1 cellular context compared by ENCODE assay signal in the genomic region with DNA sequence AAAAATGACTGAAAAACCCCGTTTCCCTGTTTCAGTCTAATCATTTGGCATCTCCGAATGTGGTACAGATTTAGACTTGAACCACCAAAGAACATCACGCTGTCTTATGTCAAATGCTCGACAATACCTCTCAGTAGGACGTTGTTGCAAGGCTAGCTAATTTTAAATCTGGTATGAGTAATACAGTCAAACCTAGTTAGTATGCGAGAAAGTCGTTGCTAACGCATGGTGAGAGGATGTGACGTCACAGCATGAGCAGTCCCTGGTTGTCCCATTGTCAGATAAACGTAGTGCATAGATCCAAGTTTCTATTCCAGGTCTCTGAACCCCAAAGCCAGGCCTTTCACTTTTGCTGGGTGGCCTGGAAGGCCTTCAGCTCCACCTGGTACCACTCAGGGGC.
A peak's percentile ranks its signal among the peaks of the same experiment; 100 is the strongest.
TF ChIP-seq lines count a peak whose summit lies in the region.

No MANE protein-coding gene starts in this region.

TF ChIP-seq in K562, 482 proteins besides CTCF, POLR2A, EP300 and RAD21:
- TF ChIP-seq ZBTB7A (IDR thresholded peaks at IDR 0.05; ENCODE audit: borderline replicate concordance, control insufficient read depth, low read depth, low read length) = no peak
- TF ChIP-seq, protein P1, sequence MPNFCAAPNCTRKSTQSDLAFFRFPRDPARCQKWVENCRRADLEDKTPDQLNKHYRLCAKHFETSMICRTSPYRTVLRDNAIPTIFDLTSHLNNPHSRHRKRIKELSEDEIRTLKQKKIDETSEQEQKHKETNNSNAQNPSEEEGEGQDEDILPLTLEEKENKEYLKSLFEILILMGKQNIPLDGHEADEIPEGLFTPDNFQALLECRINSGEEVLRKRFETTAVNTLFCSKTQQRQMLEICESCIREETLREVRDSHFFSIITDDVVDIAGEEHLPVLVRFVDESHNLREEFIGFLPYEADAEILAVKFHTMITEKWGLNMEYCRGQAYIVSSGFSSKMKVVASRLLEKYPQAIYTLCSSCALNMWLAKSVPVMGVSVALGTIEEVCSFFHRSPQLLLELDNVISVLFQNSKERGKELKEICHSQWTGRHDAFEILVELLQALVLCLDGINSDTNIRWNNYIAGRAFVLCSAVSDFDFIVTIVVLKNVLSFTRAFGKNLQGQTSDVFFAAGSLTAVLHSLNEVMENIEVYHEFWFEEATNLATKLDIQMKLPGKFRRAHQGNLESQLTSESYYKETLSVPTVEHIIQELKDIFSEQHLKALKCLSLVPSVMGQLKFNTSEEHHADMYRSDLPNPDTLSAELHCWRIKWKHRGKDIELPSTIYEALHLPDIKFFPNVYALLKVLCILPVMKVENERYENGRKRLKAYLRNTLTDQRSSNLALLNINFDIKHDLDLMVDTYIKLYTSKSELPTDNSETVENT (CRISPR knock-in tag; IDR thresholded peaks at IDR 0.05) = no peak
- TF ChIP-seq ATF1 (CRISPR knock-in tag; IDR thresholded peaks at IDR 0.05) = no peak
- peak; percentile 90 for TF ChIP-seq ATF1 (tag; IDR thresholded peaks at IDR 0.05)
- TF ChIP-seq ATF7 (IDR thresholded peaks at IDR 0.05) = peak; percentile 42; the same call in 1 of the 2 replicates
- no peak for TF ChIP-seq GTF2E2 (tag; IDR thresholded peaks at IDR 0.05)
- TF ChIP-seq NCOA4 (IDR thresholded peaks at IDR 0.05; ENCODE audit: partially characterized antibody) = no peak
- no peak for TF ChIP-seq ZFX (CRISPR knock-in tag; IDR thresholded peaks at IDR 0.05)
- no peak for TF ChIP-seq KDM2B (CRISPR knock-in tag; IDR thresholded peaks at IDR 0.05)
- TF ChIP-seq CREM (IDR thresholded peaks at IDR 0.05; ENCODE audit: low read depth) = peak; percentile 87
- TF ChIP-seq NFE2L1 (tag; IDR thresholded peaks at IDR 0.05; ENCODE audit: borderline replicate concordance, low read depth) = no peak
- no peak for TF ChIP-seq MTA2 (IDR thresholded peaks at IDR 0.05; ENCODE audit: low read depth)
- no peak for TF ChIP-seq RFX5 (IDR thresholded peaks at IDR 0.05; ENCODE audit: low read depth, low read length)
- TF ChIP-seq, protein P2, sequence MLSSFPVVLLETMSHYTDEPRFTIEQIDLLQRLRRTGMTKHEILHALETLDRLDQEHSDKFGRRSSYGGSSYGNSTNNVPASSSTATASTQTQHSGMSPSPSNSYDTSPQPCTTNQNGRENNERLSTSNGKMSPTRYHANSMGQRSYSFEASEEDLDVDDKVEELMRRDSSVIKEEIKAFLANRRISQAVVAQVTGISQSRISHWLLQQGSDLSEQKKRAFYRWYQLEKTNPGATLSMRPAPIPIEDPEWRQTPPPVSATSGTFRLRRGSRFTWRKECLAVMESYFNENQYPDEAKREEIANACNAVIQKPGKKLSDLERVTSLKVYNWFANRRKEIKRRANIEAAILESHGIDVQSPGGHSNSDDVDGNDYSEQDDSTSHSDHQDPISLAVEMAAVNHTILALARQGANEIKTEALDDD (IDR thresholded peaks at IDR 0.05) = peak; percentile 75
- TF ChIP-seq ZNF507 (tag; conservative IDR thresholded peaks at IDR 0.05) = no peak
- TF ChIP-seq BCL6 (CRISPR knock-in tag; IDR thresholded peaks at IDR 0.05) = no peak
- no peak for TF ChIP-seq CSDE1 (IDR thresholded peaks at IDR 0.05)
- TF ChIP-seq BRD9 (IDR thresholded peaks at IDR 0.05; ENCODE audit: low read depth, partially characterized antibody) = no peak
- TF ChIP-seq, protein P3, sequence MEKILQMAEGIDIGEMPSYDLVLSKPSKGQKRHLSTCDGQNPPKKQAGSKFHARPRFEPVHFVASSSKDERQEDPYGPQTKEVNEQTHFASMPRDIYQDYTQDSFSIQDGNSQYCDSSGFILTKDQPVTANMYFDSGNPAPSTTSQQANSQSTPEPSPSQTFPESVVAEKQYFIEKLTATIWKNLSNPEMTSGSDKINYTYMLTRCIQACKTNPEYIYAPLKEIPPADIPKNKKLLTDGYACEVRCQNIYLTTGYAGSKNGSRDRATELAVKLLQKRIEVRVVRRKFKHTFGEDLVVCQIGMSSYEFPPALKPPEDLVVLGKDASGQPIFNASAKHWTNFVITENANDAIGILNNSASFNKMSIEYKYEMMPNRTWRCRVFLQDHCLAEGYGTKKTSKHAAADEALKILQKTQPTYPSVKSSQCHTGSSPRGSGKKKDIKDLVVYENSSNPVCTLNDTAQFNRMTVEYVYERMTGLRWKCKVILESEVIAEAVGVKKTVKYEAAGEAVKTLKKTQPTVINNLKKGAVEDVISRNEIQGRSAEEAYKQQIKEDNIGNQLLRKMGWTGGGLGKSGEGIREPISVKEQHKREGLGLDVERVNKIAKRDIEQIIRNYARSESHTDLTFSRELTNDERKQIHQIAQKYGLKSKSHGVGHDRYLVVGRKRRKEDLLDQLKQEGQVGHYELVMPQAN (IDR thresholded peaks at IDR 0.05; ENCODE audit: borderline replicate concordance) = no peak
- no peak for TF ChIP-seq ZNF311 (CRISPR knock-in tag; IDR thresholded peaks at IDR 0.05)
- peak; percentile 68 for TF ChIP-seq CREB1 (IDR thresholded peaks at IDR 0.05)
- TF ChIP-seq CREB1 (CRISPR knock-in tag; IDR thresholded peaks at IDR 0.05) = peak; percentile 31; the same call in 1 of the 2 replicates
- TF ChIP-seq TCFL5 (CRISPR knock-in tag; conservative IDR thresholded peaks at IDR 0.05) = no peak
- no peak for TF ChIP-seq ZNF431 (CRISPR knock-in tag; IDR thresholded peaks at IDR 0.05)
- TF ChIP-seq, protein P4, sequence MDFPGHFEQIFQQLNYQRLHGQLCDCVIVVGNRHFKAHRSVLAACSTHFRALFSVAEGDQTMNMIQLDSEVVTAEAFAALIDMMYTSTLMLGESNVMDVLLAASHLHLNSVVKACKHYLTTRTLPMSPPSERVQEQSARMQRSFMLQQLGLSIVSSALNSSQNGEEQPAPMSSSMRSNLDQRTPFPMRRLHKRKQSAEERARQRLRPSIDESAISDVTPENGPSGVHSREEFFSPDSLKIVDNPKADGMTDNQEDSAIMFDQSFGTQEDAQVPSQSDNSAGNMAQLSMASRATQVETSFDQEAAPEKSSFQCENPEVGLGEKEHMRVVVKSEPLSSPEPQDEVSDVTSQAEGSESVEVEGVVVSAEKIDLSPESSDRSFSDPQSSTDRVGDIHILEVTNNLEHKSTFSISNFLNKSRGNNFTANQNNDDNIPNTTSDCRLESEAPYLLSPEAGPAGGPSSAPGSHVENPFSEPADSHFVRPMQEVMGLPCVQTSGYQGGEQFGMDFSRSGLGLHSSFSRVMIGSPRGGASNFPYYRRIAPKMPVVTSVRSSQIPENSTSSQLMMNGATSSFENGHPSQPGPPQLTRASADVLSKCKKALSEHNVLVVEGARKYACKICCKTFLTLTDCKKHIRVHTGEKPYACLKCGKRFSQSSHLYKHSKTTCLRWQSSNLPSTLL (IDR thresholded peaks at IDR 0.05) = no peak
- TF ChIP-seq ZFPM2 (CRISPR knock-in tag; IDR thresholded peaks at IDR 0.05) = no peak
- no peak for TF ChIP-seq ZKSCAN3 (CRISPR knock-in tag; IDR thresholded peaks at IDR 0.05)
- TF ChIP-seq, protein P5, sequence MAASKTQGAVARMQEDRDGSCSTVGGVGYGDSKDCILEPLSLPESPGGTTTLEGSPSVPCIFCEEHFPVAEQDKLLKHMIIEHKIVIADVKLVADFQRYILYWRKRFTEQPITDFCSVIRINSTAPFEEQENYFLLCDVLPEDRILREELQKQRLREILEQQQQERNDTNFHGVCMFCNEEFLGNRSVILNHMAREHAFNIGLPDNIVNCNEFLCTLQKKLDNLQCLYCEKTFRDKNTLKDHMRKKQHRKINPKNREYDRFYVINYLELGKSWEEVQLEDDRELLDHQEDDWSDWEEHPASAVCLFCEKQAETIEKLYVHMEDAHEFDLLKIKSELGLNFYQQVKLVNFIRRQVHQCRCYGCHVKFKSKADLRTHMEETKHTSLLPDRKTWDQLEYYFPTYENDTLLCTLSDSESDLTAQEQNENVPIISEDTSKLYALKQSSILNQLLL (CRISPR knock-in tag; IDR thresholded peaks at IDR 0.05; ENCODE audit: borderline replicate concordance) = no peak
- no peak for TF ChIP-seq ZNF717 (CRISPR knock-in tag; IDR thresholded peaks at IDR 0.05)
- TF ChIP-seq RBM22 (IDR thresholded peaks at IDR 0.05; ENCODE audit: low read depth, low read length, poor library complexity, severe bottlenecking) = no peak
- TF ChIP-seq, protein P6, sequence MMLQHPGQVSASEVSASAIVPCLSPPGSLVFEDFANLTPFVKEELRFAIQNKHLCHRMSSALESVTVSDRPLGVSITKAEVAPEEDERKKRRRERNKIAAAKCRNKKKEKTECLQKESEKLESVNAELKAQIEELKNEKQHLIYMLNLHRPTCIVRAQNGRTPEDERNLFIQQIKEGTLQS (IDR thresholded peaks at IDR 0.05) = peak; percentile 47
- TF ChIP-seq, protein P6 (CRISPR knock-in tag; conservative IDR thresholded peaks at IDR 0.05) = no peak
